ENCODE assay signal across 1 cellular context in genomic region chr22:20392983-20393704, GRCh38.
TF ChIP-seq lines count a peak whose summit lies in the region.

No MANE protein-coding gene starts in this region.

TF ChIP-seq in WTC11, 78 proteins besides CTCF, POLR2A, EP300 and RAD21 (continued from another document):
- TF ChIP-seq ZNF281 (CRISPR knock-in tag; IDR thresholded peaks at IDR 0.05) (no peak), IRF1 (CRISPR knock-in tag; IDR thresholded peaks at IDR 0.05) (no peak), SOX15 (CRISPR knock-in tag; IDR thresholded peaks at IDR 0.05) (no peak), GABPB1 (CRISPR knock-in tag; IDR thresholded peaks at IDR 0.05) (no peak), ZBTB43 (CRISPR knock-in tag; IDR thresholded peaks at IDR 0.05) (no peak), ATF2 (CRISPR knock-in tag; IDR thresholded peaks at IDR 0.05; ENCODE audit: borderline replicate concordance, low read depth) (no peak), ZNF263 (CRISPR knock-in tag; IDR thresholded peaks at IDR 0.05; ENCODE audit: low read depth) (no peak), ZNF317 (CRISPR knock-in tag; IDR thresholded peaks at IDR 0.05; ENCODE audit: borderline replicate concordance, low read depth) (no peak), HMGA2 (CRISPR knock-in tag; IDR thresholded peaks at IDR 0.05) (no peak), SMAD4 (CRISPR knock-in tag; IDR thresholded peaks at IDR 0.05) (no peak)
